In genomic region chr11:9002920-9003572, GRCh38 we compare ENCODE assay signal across 8 cellular contexts. TPM values are rescaled to one million over a fixed set of nuclear protein-coding genes. Genes with fewer than 3 reads are reported as not detected.
DNase-seq lines count a peak whose midpoint lies in the region; ATAC-seq lines count a peak whose summit lies in the region.

No MANE protein-coding gene starts in this region.

- H3K4me3 ChIP-seq in iPS-18a (ENCODE audit: low read length): peak overlapping the region; percentile 63

- peaks cover 62% of the 10 kb centered on the region for H3K27me3 Mint-ChIP-seq in activated CD8-positive, alpha-beta memory T cell treated with anti-CD3 and anti-CD28 coated beads, Interleukin-2, amount 10 ng/mL, durations not matched to agents 7 days and 5 days
- peaks cover 37% of the 10 kb centered on the region for H3K27me3 Mint-ChIP-seq in activated CD4-positive, alpha-beta memory T cell treated with anti-CD3 and anti-CD28 coated beads for 36 hours
- H3K27me3 Mint-ChIP-seq in stimulated activated naive CD8-positive, alpha-beta T cell treated with anti-CD3 and anti-CD28 coated beads, Interleukin-15, Interleukin-2, amounts not matched to agents 100 ng/mL and 50 ng/mL, for 24 hours: peaks cover 57% of the 10 kb centered on the region

- no peaks in the 10 kb centered on the region for H3K9me3 Mint-ChIP-seq in activated CD8-positive, alpha-beta memory T cell treated with anti-CD3 and anti-CD28 coated beads, Interleukin-2, amount 10 ng/mL, durations not matched to agents 7 days and 5 days (ENCODE audit: low read depth)
- H3K9me3 Mint-ChIP-seq in activated CD4-positive, alpha-beta memory T cell treated with anti-CD3 and anti-CD28 coated beads for 36 hours: no peaks in the 10 kb centered on the region
- no peaks in the 10 kb centered on the region for H3K9me3 Mint-ChIP-seq in stimulated activated naive CD8-positive, alpha-beta T cell treated with anti-CD3 and anti-CD28 coated beads, Interleukin-15, Interleukin-2, amounts not matched to agents 100 ng/mL and 50 ng/mL, for 24 hours

- no peaks in the 10 kb centered on the region for H3K36me3 Mint-ChIP-seq in activated CD8-positive, alpha-beta memory T cell treated with anti-CD3 and anti-CD28 coated beads, Interleukin-2, amount 10 ng/mL, durations not matched to agents 7 days and 5 days
- no peaks in the 10 kb centered on the region for H3K36me3 Mint-ChIP-seq in activated CD4-positive, alpha-beta memory T cell treated with anti-CD3 and anti-CD28 coated beads for 36 hours
- no peaks in the 10 kb centered on the region for H3K36me3 Mint-ChIP-seq in stimulated activated naive CD8-positive, alpha-beta T cell treated with anti-CD3 and anti-CD28 coated beads, Interleukin-15, Interleukin-2, amounts not matched to agents 100 ng/mL and 50 ng/mL, for 24 hours (ENCODE audit: low read depth)

- no peaks in the 10 kb centered on the region for H3K9me3 ChIP-seq in iPS-18a (ENCODE audit: control insufficient read depth, low read depth, low read length)

- peak overlapping the region; percentile 67 for H3K4me3 Mint-ChIP-seq in activated CD8-positive, alpha-beta memory T cell treated with anti-CD3 and anti-CD28 coated beads, Interleukin-2, amount 10 ng/mL, durations not matched to agents 7 days and 5 days
- H3K4me3 Mint-ChIP-seq in activated CD4-positive, alpha-beta memory T cell treated with anti-CD3 and anti-CD28 coated beads for 36 hours: peak overlapping the region; percentile 70
- H3K4me3 Mint-ChIP-seq in stimulated activated naive CD8-positive, alpha-beta T cell treated with anti-CD3 and anti-CD28 coated beads, Interleukin-15, Interleukin-2, amounts not matched to agents 100 ng/mL and 50 ng/mL, for 24 hours: peak overlapping the region; percentile 72

- DNase-seq in activated CD8-positive, alpha-beta memory T cell treated with anti-CD3 and anti-CD28 coated beads, Interleukin-2, amount 10 ng/mL, durations not matched to agents 7 days and 5 days: no peak
- no peak for DNase-seq in activated CD8-positive, alpha-beta memory T cell treated with anti-CD3 and anti-CD28 coated beads, Interleukin-2, amount 50 U/mL, for 48 hours
- peak; percentile 32 for DNase-seq in activated CD4-positive, alpha-beta memory T cell treated with anti-CD3 and anti-CD28 coated beads for 36 hours

- POLR2A ChIA-PET in activated CD4-positive, alpha-beta memory T cell treated with anti-CD3 and anti-CD28 coated beads for 36 hours (lab: Charles Lee): interaction anchor here (1.1 to 1.4 kb wide), 2 partner anchors 38 to 135 kb away, joined by 4 read pairs; no protein-coding TSS in a partner anchor

- H3K27me3 ChIP-seq in iPS-18a (ENCODE audit: control insufficient read depth, insufficient read depth, low read length): peaks cover 72% of the 10 kb centered on the region

- H3K27ac ChIP-seq in iPS-18a (ENCODE audit: low read length): no peak overlapping the region

- peaks cover 7% of the 10 kb centered on the region for H3K4me1 ChIP-seq in iPS-18a (ENCODE audit: control insufficient read depth, low read depth, low read length)

- H3K9ac ChIP-seq in iPS-18a (ENCODE audit: low read length): peak overlapping the region; percentile 39

- no peak for ATAC-seq in activated CD8-positive, alpha-beta memory T cell treated with anti-CD3 and anti-CD28 coated beads, Interleukin-2, amount 10 ng/mL, durations not matched to agents 7 days and 5 days
- ATAC-seq in HG03469 (IDR thresholded peaks at IDR 0.05; ENCODE audit: unreplicated experiment) (no peak), HG03342 (IDR thresholded peaks at IDR 0.05; ENCODE audit: unreplicated experiment) (no peak), HG03175 (IDR thresholded peaks at IDR 0.05; ENCODE audit: unreplicated experiment) (no peak)

- H3K36me3 ChIP-seq in iPS-18a (ENCODE audit: control insufficient read depth, low read depth, low read length): no peaks in the 10 kb centered on the region

- H3K27ac Mint-ChIP-seq in activated CD8-positive, alpha-beta memory T cell treated with anti-CD3 and anti-CD28 coated beads, Interleukin-2, amount 10 ng/mL, durations not matched to agents 7 days and 5 days: no peak overlapping the region
- H3K27ac Mint-ChIP-seq in activated CD4-positive, alpha-beta memory T cell treated with anti-CD3 and anti-CD28 coated beads for 36 hours: no peak overlapping the region
- H3K27ac Mint-ChIP-seq in stimulated activated naive CD8-positive, alpha-beta T cell treated with anti-CD3 and anti-CD28 coated beads, Interleukin-15, Interleukin-2, amounts not matched to agents 100 ng/mL and 50 ng/mL, for 24 hours: peak overlapping the region; percentile 57

- intact Hi-C loops in activated CD4-positive, alpha-beta memory T cell treated with anti-CD3 and anti-CD28 coated beads for 36 hours (cut with micrococcal nuclease): loop anchor here (1.0 to 5.0 kb wide), 3 partner anchors 134 to 459 kb away; partner anchors contain the start of genes DENND5A and ZNF143

- H3K4me1 Mint-ChIP-seq in activated CD8-positive, alpha-beta memory T cell treated with anti-CD3 and anti-CD28 coated beads, Interleukin-2, amount 10 ng/mL, durations not matched to agents 7 days and 5 days: peaks cover 23% of the 10 kb centered on the region
- H3K4me1 Mint-ChIP-seq in activated CD4-positive, alpha-beta memory T cell treated with anti-CD3 and anti-CD28 coated beads for 36 hours (ENCODE audit: low read depth): peaks cover 27% of the 10 kb centered on the region
- peaks cover 30% of the 10 kb centered on the region for H3K4me1 Mint-ChIP-seq in stimulated activated naive CD8-positive, alpha-beta T cell treated with anti-CD3 and anti-CD28 coated beads, Interleukin-15, Interleukin-2, amounts not matched to agents 100 ng/mL and 50 ng/mL, for 24 hours (ENCODE audit: low read depth)

- CTCF ChIA-PET in activated CD8-positive, alpha-beta memory T cell treated with anti-CD3 and anti-CD28 coated beads, Interleukin-2, amount 10 ng/mL, durations not matched to agents 7 days and 5 days (lab: Charles Lee): interaction anchor here (0.5 to 1.6 kb wide), 6 partner anchors 10 to 437 kb away, joined by 3 to 12 read pairs (median 4); no protein-coding TSS in a partner anchor
- CTCF ChIA-PET in activated CD4-positive, alpha-beta memory T cell treated with anti-CD3 and anti-CD28 coated beads for 36 hours (lab: Charles Lee): interaction anchor here (1.0 to 2.3 kb wide), 3 partner anchors 12 to 504 kb away, joined by 3 to 16 read pairs (median 7); no protein-coding TSS in a partner anchor

RNA-seq across cellular contexts. Expression of gene NRIP3, which starts 0.8 kb away (rescaled TPM):
- total RNA-seq in activated CD8-positive, alpha-beta memory T cell treated with anti-CD3 and anti-CD28 coated beads, Interleukin-2, amount 10 ng/mL, durations not matched to agents 7 days and 5 days: 1 to 10 TPM in 1 of 2 experiments, under 1 TPM in 1; 0.91 to 2.1 TPM
- 1 to 10 TPM; 2.7 to 2.9 TPM for total RNA-seq in activated CD4-positive, alpha-beta memory T cell treated with anti-CD3 and anti-CD28 coated beads for 36 hours

RNA-seq across cellular contexts. Expression of gene TMEM9B, which starts 38.8 kb away (rescaled TPM):
- total RNA-seq in activated CD8-positive, alpha-beta memory T cell treated with anti-CD3 and anti-CD28 coated beads, Interleukin-2, amount 10 ng/mL, durations not matched to agents 7 days and 5 days: 10 to 100 TPM; 22.9 to 30.1 TPM
- 10 to 100 TPM; 17.5 to 19.1 TPM for total RNA-seq in activated CD4-positive, alpha-beta memory T cell treated with anti-CD3 and anti-CD28 coated beads for 36 hours
